In genomic region chr5:125961150-125961549, GRCh38 we compare ENCODE assay signal across 14 cellular contexts.
DNase-seq lines count a peak whose midpoint lies in the region; ATAC-seq and TF ChIP-seq lines count a peak whose summit lies in the region.
"Had no signal": no experiment of that assay in that cellular context is flagged by ENCODE, and none has a peak within 500 bp of the region (broad histone marks: within the 10 kb centered on the region; RNA-seq: fewer than 3 reads in every experiment).

No MANE protein-coding gene starts in this region.

- H3K36me3 ChIP-seq in BE2C: no peaks in the 10 kb centered on the region
- H3K36me3 ChIP-seq: thoracic aorta had no signal

- H3K27me3 Mint-ChIP-seq in activated CD8-positive, alpha-beta T cell treated with anti-CD3 and anti-CD28 coated beads for 36 hours: no peaks in the 10 kb centered on the region
- no peaks in the 10 kb centered on the region for H3K27me3 Mint-ChIP-seq in activated CD8-positive, alpha-beta T cell treated with anti-CD3 and anti-CD28 coated beads, Interleukin-2, amount 10 ng/mL, durations not matched to agents 7 days and 5 days (ENCODE audit: low read depth)
- no peaks in the 10 kb centered on the region for H3K27me3 Mint-ChIP-seq in stimulated activated naive CD8-positive, alpha-beta T cell treated with anti-CD3 and anti-CD28 coated beads, Interleukin-15, amount 100 ng/mL, for 72 hours

- POLR2A ChIA-PET in activated CD8-positive, alpha-beta T cell treated with anti-CD3 and anti-CD28 coated beads for 36 hours (lab: Charles Lee): no interaction called here
- POLR2A ChIA-PET in activated CD8-positive, alpha-beta T cell treated with anti-CD3 and anti-CD28 coated beads, Interleukin-2, amount 10 ng/mL, durations not matched to agents 7 days and 5 days (lab: Charles Lee): no interaction called here

- H3K4me3 Mint-ChIP-seq in activated CD8-positive, alpha-beta T cell treated with anti-CD3 and anti-CD28 coated beads for 36 hours: no peak overlapping the region
- H3K4me3 Mint-ChIP-seq in activated CD8-positive, alpha-beta T cell treated with anti-CD3 and anti-CD28 coated beads, Interleukin-2, amount 10 ng/mL, durations not matched to agents 7 days and 5 days: no peak overlapping the region
- no peak overlapping the region for H3K4me3 Mint-ChIP-seq in stimulated activated naive CD8-positive, alpha-beta T cell treated with anti-CD3 and anti-CD28 coated beads, Interleukin-15, amount 100 ng/mL, for 72 hours
- H3K4me3 Mint-ChIP-seq: activated T-helper 1 cell treated with anti-CD3 and anti-CD28 coated beads, Interleukin-12 subunit alpha, Interleukin-12 subunit beta, Interleukin-2, Interleukin-4 antibody, amounts not matched to agents 30 ng/mL and 10 ng/mL and 1 ng/mL, durations not matched to agents 14 hours and 24 hours and 36 hours; neural crest cell had no signal

- CTCF ChIA-PET in activated CD8-positive, alpha-beta T cell treated with anti-CD3 and anti-CD28 coated beads for 36 hours (lab: Charles Lee): no interaction called here
- CTCF ChIA-PET in activated CD8-positive, alpha-beta T cell treated with anti-CD3 and anti-CD28 coated beads, Interleukin-2, amount 10 ng/mL, durations not matched to agents 7 days and 5 days (lab: Charles Lee): no interaction called here

- peaks cover 6% of the 10 kb centered on the region for H3K9me3 Mint-ChIP-seq in activated CD8-positive, alpha-beta T cell treated with anti-CD3 and anti-CD28 coated beads for 36 hours
- peaks cover 4% of the 10 kb centered on the region for H3K9me3 Mint-ChIP-seq in activated CD8-positive, alpha-beta T cell treated with anti-CD3 and anti-CD28 coated beads, Interleukin-2, amount 10 ng/mL, durations not matched to agents 7 days and 5 days (ENCODE audit: insufficient read depth)
- H3K9me3 Mint-ChIP-seq in stimulated activated naive CD8-positive, alpha-beta T cell treated with anti-CD3 and anti-CD28 coated beads, Interleukin-15, amount 100 ng/mL, for 72 hours: peaks cover 4 to 10% of the 10 kb centered on the region in 2 donors
- H3K9me3 Mint-ChIP-seq: activated T-helper 1 cell treated with anti-CD3 and anti-CD28 coated beads, Interleukin-12 subunit alpha, Interleukin-12 subunit beta, Interleukin-2, Interleukin-4 antibody, amounts not matched to agents 30 ng/mL and 10 ng/mL and 1 ng/mL, durations not matched to agents 14 hours and 24 hours and 36 hours had no signal

- DNase-seq in activated CD8-positive, alpha-beta T cell treated with anti-CD3 and anti-CD28 coated beads for 36 hours: peak; percentile 1
- no peak for DNase-seq in activated CD8-positive, alpha-beta T cell treated with anti-CD3 and anti-CD28 coated beads, Interleukin-2, amount 10 ng/mL, durations not matched to agents 7 days and 5 days
- no peak for DNase-seq in stimulated activated naive CD8-positive, alpha-beta T cell treated with anti-CD3 and anti-CD28 coated beads, Interleukin-15, amount 100 ng/mL, for 72 hours
- DNase-seq in RKO (ENCODE audit: low spot score): no peak
- DNase-seq in NCI-H1105 treated with DMSO at 0.1 percent for 48 hours (lab: John Stamatoyannopoulos, UW): no peak
- no peak for DNase-seq in BE2C
- DNase-seq: GF-D8, NCI-H510A had no signal

- H3K4me1 Mint-ChIP-seq in activated CD8-positive, alpha-beta T cell treated with anti-CD3 and anti-CD28 coated beads for 36 hours (ENCODE audit: low read depth): no peaks in the 10 kb centered on the region
- H3K4me1 Mint-ChIP-seq in activated CD8-positive, alpha-beta T cell treated with anti-CD3 and anti-CD28 coated beads, Interleukin-2, amount 10 ng/mL, durations not matched to agents 7 days and 5 days (ENCODE audit: low read depth): no peaks in the 10 kb centered on the region
- H3K4me1 Mint-ChIP-seq in stimulated activated naive CD8-positive, alpha-beta T cell treated with anti-CD3 and anti-CD28 coated beads, Interleukin-15, amount 100 ng/mL, for 72 hours: no peaks in the 10 kb centered on the region

- ATAC-seq in activated CD8-positive, alpha-beta T cell treated with anti-CD3 and anti-CD28 coated beads for 36 hours: peak; percentile 45
- no peak for ATAC-seq in activated CD8-positive, alpha-beta T cell treated with anti-CD3 and anti-CD28 coated beads, Interleukin-2, amount 10 ng/mL, durations not matched to agents 7 days and 5 days
- peak; percentile 99 for ATAC-seq in HG02588 (IDR thresholded peaks at IDR 0.05; ENCODE audit: unreplicated experiment)
- peak; percentile 99 for ATAC-seq in HG03442 (IDR thresholded peaks at IDR 0.05; ENCODE audit: unreplicated experiment)
- peak; percentile 67 for ATAC-seq in stimulated activated naive CD8-positive, alpha-beta T cell treated with anti-CD3 and anti-CD28 coated beads, Interleukin-15, amount 100 ng/mL, for 72 hours
- ATAC-seq: A549 had no signal

- no peak for TF ChIP-seq CTCF in activated CD8-positive, alpha-beta T cell treated with anti-CD3 and anti-CD28 coated beads for 36 hours (IDR thresholded peaks at IDR 0.05)
- no peak for TF ChIP-seq CTCF in BE2C (IDR thresholded peaks at IDR 0.05; ENCODE audit: low read depth, low read length)

- no peaks in the 10 kb centered on the region for H3K36me3 Mint-ChIP-seq in activated CD8-positive, alpha-beta T cell treated with anti-CD3 and anti-CD28 coated beads for 36 hours (ENCODE audit: low read depth)
- no peaks in the 10 kb centered on the region for H3K36me3 Mint-ChIP-seq in activated CD8-positive, alpha-beta T cell treated with anti-CD3 and anti-CD28 coated beads, Interleukin-2, amount 10 ng/mL, durations not matched to agents 7 days and 5 days (ENCODE audit: low read depth)

- intact Hi-C loops in activated CD8-positive, alpha-beta T cell treated with anti-CD3 and anti-CD28 coated beads for 36 hours (cut with micrococcal nuclease): no loop called here

- H3K27me3 ChIP-seq in BE2C: no peaks in the 10 kb centered on the region

- no peak overlapping the region for H3K27ac Mint-ChIP-seq in activated CD8-positive, alpha-beta T cell treated with anti-CD3 and anti-CD28 coated beads for 36 hours
- H3K27ac Mint-ChIP-seq in activated CD8-positive, alpha-beta T cell treated with anti-CD3 and anti-CD28 coated beads, Interleukin-2, amount 10 ng/mL, durations not matched to agents 7 days and 5 days: no peak overlapping the region
- no peak overlapping the region for H3K27ac Mint-ChIP-seq in stimulated activated naive CD8-positive, alpha-beta T cell treated with anti-CD3 and anti-CD28 coated beads, Interleukin-15, amount 100 ng/mL, for 72 hours
- H3K27ac Mint-ChIP-seq: activated T-helper 1 cell treated with anti-CD3 and anti-CD28 coated beads, Interleukin-12 subunit alpha, Interleukin-12 subunit beta, Interleukin-2, Interleukin-4 antibody, amounts not matched to agents 30 ng/mL and 10 ng/mL and 1 ng/mL, durations not matched to agents 14 hours and 24 hours and 36 hours had no signal

- H3K9me3 ChIP-seq in BE2C: no peaks in the 10 kb centered on the region
- H3K9me3 ChIP-seq: A549, thoracic aorta had no signal

- no peaks in the 10 kb centered on the region for H3K4me1 ChIP-seq in BE2C
- H3K4me1 ChIP-seq: A549 had no signal

- no peak overlapping the region for H3K4me3 ChIP-seq in BE2C (ENCODE audit: low read depth, low read length)
- H3K4me3 ChIP-seq: A549, thoracic aorta had no signal
